ENCODE assay signal across 8 cellular contexts in the genomic region with DNA sequence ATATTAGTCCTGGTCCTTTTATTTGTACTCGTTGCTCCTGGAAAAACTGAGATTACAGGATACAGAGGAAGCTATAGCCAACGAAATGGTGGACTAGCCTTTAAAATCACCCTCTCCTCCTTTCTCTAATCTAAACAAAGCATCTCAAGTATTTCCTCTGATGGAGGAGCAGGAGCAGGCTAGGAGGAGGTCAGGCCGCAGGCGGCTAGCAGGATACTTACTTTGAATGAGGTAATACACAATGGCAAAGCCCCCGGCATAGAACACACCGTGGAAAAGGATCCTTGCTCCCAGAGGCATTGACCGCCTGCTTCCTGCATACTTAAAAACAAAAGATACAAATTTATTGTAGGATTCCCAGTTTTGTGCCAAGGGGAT.
DNase-seq lines count a peak whose midpoint lies in the region; ATAC-seq lines count a peak whose summit lies in the region.

No MANE protein-coding gene starts in this region.

- DNase-seq in NCI-H2029 treated with DMSO at 0.1 percent for 48 hours (lab: John Stamatoyannopoulos, UW) (peak; percentile 57), dedifferentiated amniotic fluid mesenchymal stem cell (ENCODE audit: extremely low spot score) (peak; percentile 46), naive B cell (no peak)

- H3K27me3 Mint-ChIP-seq in naive B cell = no peaks in the 10 kb centered on the region

- peaks cover 66% of the 10 kb centered on the region for H3K4me1 ChIP-seq in BLaER1

- peaks cover 79% of the 10 kb centered on the region for H4K20me1 ChIP-seq in BLaER1

- no peak overlapping the region for H3K4me3 ChIP-seq in BLaER1

- no peaks in the 10 kb centered on the region for H3K27me3 ChIP-seq in BLaER1

- H3K4me2 ChIP-seq in BLaER1 = peak overlapping the region; percentile 87

- H3K36me3 ChIP-seq in BLaER1 = peaks cover 55% of the 10 kb centered on the region

- no peaks in the 10 kb centered on the region for H3K9me3 ChIP-seq in BLaER1

- peaks cover 0 to 3% (median 0%) of the 10 kb centered on the region in 7 donors for H3K9me3 Mint-ChIP-seq in naive B cell

- H3K9ac ChIP-seq in BLaER1 = no peak overlapping the region

- H3K27ac Mint-ChIP-seq in naive B cell = peak overlapping the region; percentile 96 to 100 (median 99)

- peak overlapping the region; percentile 75 to 97 (median 90) for H3K4me3 Mint-ChIP-seq in naive B cell

- peaks cover 21 to 25% of the 10 kb centered on the region in 2 donors for H3K36me3 Mint-ChIP-seq in naive B cell

- H3K4me1 Mint-ChIP-seq in naive B cell = peaks cover 75 to 98% (median 97%) of the 10 kb centered on the region in 3 donors

- ATAC-seq in naive B cell (ENCODE audit: low read depth in 2 of 2) (no peak), HG03354 (IDR thresholded peaks at IDR 0.05; ENCODE audit: poor library complexity, severe bottlenecking, unreplicated experiment) (no peak), GM19035 (IDR thresholded peaks at IDR 0.05; ENCODE audit: unreplicated experiment) (no peak), GM18907 (IDR thresholded peaks at IDR 0.05; ENCODE audit: unreplicated experiment) (no peak), GM21717 (IDR thresholded peaks at IDR 0.05; ENCODE audit: unreplicated experiment) (no peak)

- H3K27ac ChIP-seq in BLaER1 = peak overlapping the region; percentile 55
